Comparison of ENCODE assay signal across 9 cellular contexts in the genomic region with DNA sequence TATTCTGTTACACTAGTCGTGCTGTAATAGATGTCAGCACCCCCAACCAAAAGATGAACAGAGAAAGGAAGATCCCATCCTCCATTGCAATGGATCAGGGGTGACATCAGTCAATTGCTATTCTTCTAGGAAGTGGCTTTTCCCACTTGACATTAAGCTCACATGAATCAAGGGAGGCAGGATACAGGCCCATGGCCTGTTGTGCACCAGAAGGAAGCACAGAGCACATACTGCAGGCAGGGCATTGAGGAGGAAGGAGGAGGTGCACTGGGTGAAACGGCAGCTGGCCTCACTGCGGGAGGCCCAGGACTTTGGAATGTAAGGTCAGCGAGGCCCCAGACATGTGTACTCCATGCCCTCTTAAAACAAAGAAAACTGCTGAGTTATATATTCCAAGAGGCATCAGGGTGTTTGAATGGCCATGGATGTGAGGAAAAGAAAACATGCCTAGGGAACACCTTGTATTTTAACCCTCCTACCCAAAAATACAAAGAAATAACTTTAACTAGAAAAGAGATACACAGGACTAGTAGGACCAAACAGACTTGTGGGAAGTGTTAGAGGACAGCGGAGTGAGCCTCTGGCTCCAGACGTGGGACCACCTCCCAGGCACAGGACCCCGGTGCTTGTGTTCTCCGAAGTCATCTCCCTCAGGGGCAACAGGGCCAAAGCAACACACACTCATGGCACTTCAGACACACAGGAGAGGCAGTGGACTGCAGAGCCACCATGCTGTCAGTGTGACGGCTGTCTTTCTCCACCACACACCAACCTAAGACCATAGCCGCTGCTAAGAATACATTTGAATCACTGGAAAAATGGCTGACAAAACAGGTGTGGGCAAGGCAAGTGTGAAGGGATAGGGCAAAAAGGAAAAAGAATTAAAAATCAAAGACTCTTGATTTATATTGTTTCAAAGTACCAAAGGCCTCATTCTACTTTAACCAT. TPM values are rescaled to one million over a fixed set of nuclear protein-coding genes. Genes with fewer than 3 reads are reported as not detected.
DNase-seq lines count a peak whose midpoint lies in the region; ATAC-seq and TF ChIP-seq lines count a peak whose summit lies in the region.
"Had no signal": no experiment of that assay in that cellular context is flagged by ENCODE, and none has a peak within 500 bp of the region (broad histone marks: within the 10 kb centered on the region; RNA-seq: fewer than 3 reads in every experiment).

No MANE protein-coding gene starts in this region.

- ATAC-seq in activated naive CD4-positive, alpha-beta T cell treated with anti-CD3 and anti-CD28 coated beads, Interleukin-2, amount 50 U/mL, for 72 hours: no peak
- ATAC-seq in GM21737 (IDR thresholded peaks at IDR 0.05; ENCODE audit: unreplicated experiment): no peak

- no peak overlapping the region for H3K14ac ChIP-seq in neuronal stem cell (ENCODE audit: low read length)

- H2AFZ ChIP-seq in neuronal stem cell (ENCODE audit: low read length): peak overlapping the region; percentile 65

- H3K4me3 ChIP-seq in neuronal stem cell (ENCODE audit: low read length in 2 of 2): peak overlapping the region in 1 of 2 donors; percentile 26

- no peaks in the 10 kb centered on the region for H3K79me1 ChIP-seq in neuronal stem cell (ENCODE audit: low read depth, low read length)

- H2AK5ac ChIP-seq in neuronal stem cell (ENCODE audit: low read depth, low read length): no peak overlapping the region

- no peaks in the 10 kb centered on the region for H3K9me3 ChIP-seq in neuronal stem cell (replicated peaks in 1 of 2; ENCODE audit: control insufficient read depth in 2 of 2, insufficient read depth in 1 of 2, low read depth in 1 of 2, low read length in 2 of 2)

- H2BK12ac ChIP-seq in neuronal stem cell (ENCODE audit: low read length): peak overlapping the region; percentile 82

- H4K91ac ChIP-seq in neuronal stem cell (ENCODE audit: low read depth, low read length, poor library complexity): peak overlapping the region; percentile 68

- H3K36me3 Mint-ChIP-seq in endothelial cell (ENCODE audit: low read depth, unreplicated experiment): peaks cover 7% of the 10 kb centered on the region
- peaks cover 0 to 7% of the 10 kb centered on the region in 2 donors for H3K36me3 Mint-ChIP-seq in activated naive CD4-positive, alpha-beta T cell treated with anti-CD3 and anti-CD28 coated beads, Interleukin-2, amount 50 U/mL, for 72 hours
- H3K36me3 Mint-ChIP-seq in activated CD4-positive, alpha-beta memory T cell treated with anti-CD3 and anti-CD28 coated beads for 36 hours: peaks cover 4% of the 10 kb centered on the region

- peak overlapping the region; percentile 94 for H3K27ac Mint-ChIP-seq in endothelial cell (ENCODE audit: unreplicated experiment)
- peak overlapping the region in 1 of 2 donors; percentile 77 for H3K27ac Mint-ChIP-seq in activated naive CD4-positive, alpha-beta T cell treated with anti-CD3 and anti-CD28 coated beads, Interleukin-2, amount 50 U/mL, for 72 hours
- H3K27ac Mint-ChIP-seq in activated CD4-positive, alpha-beta memory T cell treated with anti-CD3 and anti-CD28 coated beads for 36 hours: no peak overlapping the region
- H3K27ac Mint-ChIP-seq: activated B cell treated with CpG ODN at 0.5 μM for 24 hours had no signal

- CTCF ChIA-PET in activated CD4-positive, alpha-beta memory T cell treated with anti-CD3 and anti-CD28 coated beads for 36 hours (lab: Charles Lee): interaction anchor here (1.3 kb wide), 2 partner anchors 10 to 270 kb away, joined by 5 to 6 read pairs; no protein-coding TSS in a partner anchor

- H2BK120ac ChIP-seq in neuronal stem cell (ENCODE audit: low read depth, low read length): no peak overlapping the region

- H3K9me3 Mint-ChIP-seq in endothelial cell (ENCODE audit: unreplicated experiment): no peaks in the 10 kb centered on the region
- no peaks in the 10 kb centered on the region for H3K9me3 Mint-ChIP-seq in activated naive CD4-positive, alpha-beta T cell treated with anti-CD3 and anti-CD28 coated beads, Interleukin-2, amount 50 U/mL, for 72 hours
- no peaks in the 10 kb centered on the region for H3K9me3 Mint-ChIP-seq in activated CD4-positive, alpha-beta memory T cell treated with anti-CD3 and anti-CD28 coated beads for 36 hours
- H3K9me3 Mint-ChIP-seq: activated B cell treated with CpG ODN at 0.5 μM for 24 hours had no signal

- peak overlapping the region; percentile 62 for H3K27ac ChIP-seq in neuronal stem cell (replicated peaks; ENCODE audit: low read length)

- H3K18ac ChIP-seq in neuronal stem cell (ENCODE audit: low read length): peak overlapping the region; percentile 76

- no CpG with 5 or more reads among the region's 10 CpGs for WGBS in neuronal stem cell (ENCODE audit: extremely low coverage in 2 of 2, insufficient read length in 2 of 2, insufficient replicate concordance in 1 of 2), 2 donors

- H3K27me3 ChIP-seq in neuronal stem cell (ENCODE audit: control insufficient read depth in 3 of 3, insufficient read depth in 3 of 3, low read depth in 1 of 3, low read length in 3 of 3): no peaks in the 10 kb centered on the region

- H3K4me1 ChIP-seq in neuronal stem cell (ENCODE audit: control insufficient read depth in 2 of 2, insufficient read depth in 1 of 2, low read depth in 1 of 2, low read length in 2 of 2): peaks cover 14 to 29% of the 10 kb centered on the region in 2 donors

- POLR2A ChIA-PET in activated CD4-positive, alpha-beta memory T cell treated with anti-CD3 and anti-CD28 coated beads for 36 hours (lab: Charles Lee): no interaction called here

- H3K4me3 Mint-ChIP-seq in endothelial cell (ENCODE audit: unreplicated experiment): peak overlapping the region; percentile 51
- H3K4me3 Mint-ChIP-seq in activated CD4-positive, alpha-beta memory T cell treated with anti-CD3 and anti-CD28 coated beads for 36 hours: no peak overlapping the region
- H3K4me3 Mint-ChIP-seq: activated B cell treated with CpG ODN at 0.5 μM for 24 hours had no signal

- no peak overlapping the region for H3K9ac ChIP-seq in neuronal stem cell (ENCODE audit: low read depth, low read length, poor library complexity)

- DNase-seq in EL: peak; percentile 92
- peak; percentile 75 for DNase-seq in NCI-H510A (lab: John Stamatoyannopoulos, UW)
- peak; percentile 62 for DNase-seq in endothelial cell (ENCODE audit: low spot score)
- DNase-seq in neuronal stem cell (ENCODE audit: low spot score): peak; percentile 59
- DNase-seq in activated naive CD4-positive, alpha-beta T cell treated with anti-CD3 and anti-CD28 coated beads, Interleukin-2, amount 50 U/mL, for 72 hours (ENCODE audit: low spot score in 2 of 2): no peak
- no peak for DNase-seq in stimulated activated CD4-positive, alpha-beta T cell treated with anti-CD3 and anti-CD28 coated beads, Interleukin-1b, Interleukin-23, amount 100 ng/mL, for 48 hours
- no peak for DNase-seq in activated CD4-positive, alpha-beta memory T cell treated with anti-CD3 and anti-CD28 coated beads for 36 hours
- DNase-seq: activated B cell treated with CpG ODN at 0.5 μM for 24 hours had no signal

- H2BK5ac ChIP-seq in neuronal stem cell (ENCODE audit: low read length): no peak overlapping the region

- no peak overlapping the region for H2BK15ac ChIP-seq in neuronal stem cell (ENCODE audit: low read length)

- no peak for TF ChIP-seq CTCF in endothelial cell (IDR thresholded peaks at IDR 0.05; ENCODE audit: unreplicated experiment)

- intact Hi-C loops in activated CD4-positive, alpha-beta memory T cell treated with anti-CD3 and anti-CD28 coated beads for 36 hours (cut with micrococcal nuclease): no loop called here

- no peak overlapping the region for H3K23ac ChIP-seq in neuronal stem cell (ENCODE audit: low read depth, low read length, poor library complexity)

- H3K4ac ChIP-seq in neuronal stem cell (ENCODE audit: low read length): no peak overlapping the region

- H4K8ac ChIP-seq in neuronal stem cell (ENCODE audit: low read depth, low read length): no peak overlapping the region

- H3K4me1 Mint-ChIP-seq in endothelial cell (ENCODE audit: unreplicated experiment): peaks cover 15% of the 10 kb centered on the region
- peaks cover 6% of the 10 kb centered on the region for H3K4me1 Mint-ChIP-seq in activated CD4-positive, alpha-beta memory T cell treated with anti-CD3 and anti-CD28 coated beads for 36 hours (ENCODE audit: low read depth)
- H3K4me1 Mint-ChIP-seq: activated B cell treated with CpG ODN at 0.5 μM for 24 hours had no signal

- no peaks in the 10 kb centered on the region for H3K36me3 ChIP-seq in neuronal stem cell (replicated peaks in 1 of 2; ENCODE audit: control insufficient read depth in 2 of 2, insufficient read depth in 2 of 2, low read length in 2 of 2)

- no peak overlapping the region for H3K4me2 ChIP-seq in neuronal stem cell (ENCODE audit: insufficient read depth, low read length, poor library complexity, severe bottlenecking)

- H3K27me3 Mint-ChIP-seq in endothelial cell (ENCODE audit: unreplicated experiment): peaks cover 5% of the 10 kb centered on the region
- H3K27me3 Mint-ChIP-seq in activated CD4-positive, alpha-beta memory T cell treated with anti-CD3 and anti-CD28 coated beads for 36 hours: no peaks in the 10 kb centered on the region
- H3K27me3 Mint-ChIP-seq: activated B cell treated with CpG ODN at 0.5 μM for 24 hours had no signal

RNA-seq across cellular contexts. Expression of a gene that starts 51.4 kb away (rescaled TPM):
- total RNA-seq in endothelial cell (ENCODE audit: unreplicated experiment): 69.7 TPM
- polyA plus RNA-seq in neuronal stem cell (2013, experiment 1 of 2): 18.9 TPM
- polyA plus RNA-seq in neuronal stem cell (2013, experiment 2 of 2): 20.2 TPM
- total RNA-seq in activated naive CD4-positive, alpha-beta T cell treated with anti-CD3 and anti-CD28 coated beads, Interleukin-2, amount 50 U/mL, for 72 hours: 10 to 100 TPM; 69.8 to 72.8 TPM
- total RNA-seq in activated CD4-positive, alpha-beta memory T cell treated with anti-CD3 and anti-CD28 coated beads for 36 hours: 10 to 100 TPM; 51.0 to 55.8 TPM

Comparison
In these comparisons a context has a peak if more than half of its experiments do, and no peak if none do; other contexts are left out.
1. DNase-seq: peak in EL (single experiment), NCI-H510A (single experiment), endothelial cell (single experiment) and neuronal stem cell (single experiment); none in activated naive CD4-positive, alpha-beta T cell treated with anti-CD3 and anti-CD28 coated beads, Interleukin-2, amount 50 U/mL, for 72 hours (0 of 2), stimulated activated CD4-positive, alpha-beta T cell treated with anti-CD3 and anti-CD28 coated beads, Interleukin-1b, Interleukin-23, amount 100 ng/mL, for 48 hours (single experiment) and activated CD4-positive, alpha-beta memory T cell treated with anti-CD3 and anti-CD28 coated beads for 36 hours (single experiment).